In genomic region chr1:79496129-79496528, GRCh38 we compare ENCODE assay signal across 20 cellular contexts.
DNase-seq lines count a peak whose midpoint lies in the region; TF ChIP-seq lines count a peak whose summit lies in the region.
"Had no signal": no experiment of that assay in that cellular context is flagged by ENCODE, and none has a peak within 500 bp of the region (broad histone marks: within the 10 kb centered on the region; RNA-seq: fewer than 3 reads in every experiment).

No MANE protein-coding gene starts in this region.

- peak; percentile 10 for DNase-seq in MM.1S
- no peak for DNase-seq in OCI-LY7 (ENCODE audit: low spot score)
- peak; percentile 42 for DNase-seq in SK-N-SH
- no peak for DNase-seq in mesendoderm
- DNase-seq in cerebellum (ENCODE audit: low spot score): no peak
- DNase-seq in EL: no peak
- DNase-seq in middle frontal gyrus (ENCODE audit: extremely low spot score, low spot score): no peak
- no peak for DNase-seq in HuH-7 (ENCODE audit: low spot score)
- DNase-seq: AML-193; Caco-2; Calu3; CD4-positive, alpha-beta T cell; CD8-positive, alpha-beta T cell; DMS79 treated with DMSO at 0.1 percent for 48 hours; GDM1 had no signal

- no peak overlapping the region for H2BK5ac ChIP-seq in mesendoderm (ENCODE audit: low read length)

- H3K9ac ChIP-seq in MM.1S (ENCODE audit: low read length) (no peak overlapping the region), SK-N-SH (no peak overlapping the region), mesendoderm (ENCODE audit: low read length) (no peak overlapping the region)
- H3K9ac ChIP-seq: BLaER1 treated with 17β-estradiol and CSF1 and Interleukin-3, amounts not matched to agents 10 nM and 100 nM had no signal

- intact Hi-C loops in OCI-LY7 (cut with micrococcal nuclease; ENCODE audit: unreplicated experiment): loop anchor here (2.0 to 10.0 kb wide), 4 partner anchors 189 to 721 kb away; no protein-coding TSS in a partner anchor

- no peak overlapping the region for H3K18ac ChIP-seq in mesendoderm (ENCODE audit: low read length)

- H3K4me1 ChIP-seq in MM.1S (ENCODE audit: low read length) (peaks cover 14% of the 10 kb centered on the region), OCI-LY7 (ENCODE audit: insufficient read depth, low read length, poor library complexity, severe bottlenecking) (peaks cover 15% of the 10 kb centered on the region), SK-N-SH (ENCODE audit: control insufficient read depth in 1 of 2, insufficient read depth in 2 of 2, low read depth in 1 of 2, low read length in 1 of 2) (no peaks in the 10 kb centered on the region; a peak in 1 of 4 replicates), mesendoderm (ENCODE audit: control insufficient read depth, low read depth, low read length) (no peaks in the 10 kb centered on the region)
- H3K4me1 ChIP-seq: A549; BLaER1 treated with 17β-estradiol and CSF1 and Interleukin-3, amounts not matched to agents 10 nM and 100 nM; Caco-2 had no signal

- TF ChIP-seq CTCF in MM.1S (IDR thresholded peaks at IDR 0.05; ENCODE audit: low read length) (no peak), OCI-LY7 (conservative IDR thresholded peaks at IDR 0.05; ENCODE audit: low read length) (no peak), SK-N-SH (IDR thresholded peaks at IDR 0.05) (no peak)

- no peak overlapping the region for H3K4ac ChIP-seq in mesendoderm (ENCODE audit: low read depth, low read length)

- H3K4me2 ChIP-seq in MM.1S (ENCODE audit: low read depth, low read length) (peak overlapping the region; percentile 40; the same call in 1 of the 2 replicates), OCI-LY7 (ENCODE audit: low read length) (no peak overlapping the region), SK-N-SH (no peak overlapping the region), mesendoderm (ENCODE audit: low read length) (no peak overlapping the region)
- H3K4me2 ChIP-seq: A549; BLaER1 treated with 17β-estradiol and CSF1 and Interleukin-3, amounts not matched to agents 10 nM and 100 nM had no signal

- TF ChIP-seq RAD21 in SK-N-SH (IDR thresholded peaks at IDR 0.05; ENCODE audit: low read length): no peak

- 36% methylated on average over 2 of the region's 2 CpGs for WGBS in SK-N-SH (ENCODE audit: low lambda C conversion rate)
- WGBS in mesendoderm (ENCODE audit: extremely low coverage, insufficient coverage, low lambda C conversion rate): no CpG with 5 or more reads among the region's 2 CpGs

- H3K56ac ChIP-seq in mesendoderm (ENCODE audit: low read length): no peak overlapping the region

- peak in 1 of 2 experiments; percentile 85; a peak in 2 of 4 replicates for TF ChIP-seq EP300 in SK-N-SH (IDR thresholded peaks at IDR 0.05; ENCODE audit: borderline replicate concordance in 1 of 2, low read depth in 1 of 2, low read length in 1 of 2)

- H3K36me3 ChIP-seq in MM.1S (replicated peaks; ENCODE audit: insufficient read depth, low read length) (no peaks in the 10 kb centered on the region), OCI-LY7 (ENCODE audit: insufficient read depth, low read length) (no peaks in the 10 kb centered on the region; the same call in 1 of the 2 replicates), SK-N-SH (replicated peaks in 1 of 2; ENCODE audit: control insufficient read depth in 1 of 2, insufficient read depth in 2 of 2, low read length in 1 of 2) (no peaks in the 10 kb centered on the region), mesendoderm (ENCODE audit: control insufficient read depth, insufficient read depth, low read length) (no peaks in the 10 kb centered on the region)
- H3K36me3 ChIP-seq: BLaER1 treated with 17β-estradiol and CSF1 and Interleukin-3, amounts not matched to agents 10 nM and 100 nM had no signal

- H2AK5ac ChIP-seq in mesendoderm (ENCODE audit: low read length): no peak overlapping the region

- no peak overlapping the region for H3K23ac ChIP-seq in mesendoderm (ENCODE audit: low read length)

- BruUV-seq in OCI-LY7 (replicated peaks; lab: Mats Ljungman, UMichigan): no TSS peak

- H3K79me1 ChIP-seq in mesendoderm (ENCODE audit: low read length): no peaks in the 10 kb centered on the region

- H3K27me3 ChIP-seq in MM.1S (replicated peaks; ENCODE audit: insufficient read depth, low read length) (no peaks in the 10 kb centered on the region), SK-N-SH (ENCODE audit: insufficient read depth) (no peaks in the 10 kb centered on the region), mesendoderm (ENCODE audit: insufficient read depth, low read length, poor library complexity) (no peaks in the 10 kb centered on the region)
- H3K27me3 ChIP-seq: BLaER1 treated with 17β-estradiol and CSF1 and Interleukin-3, amounts not matched to agents 10 nM and 100 nM had no signal

- no peak overlapping the region for H4K8ac ChIP-seq in mesendoderm (ENCODE audit: low read depth, low read length)

- CTCF ChIA-PET in OCI-LY7 (lab: Charles Lee; ENCODE audit: unreplicated experiment) (no interaction called here), SK-N-SH (lab: Yijun Ruan, JAX) (interaction anchor here (0.7 to 1.6 kb wide), 14 partner anchors 8 to 1699 kb away, joined by 3 to 12 read pairs (median 3); no protein-coding TSS in a partner anchor)

- H3F3A ChIP-seq in MM.1S (ENCODE audit: insufficient read depth, low read length) (no peaks in the 10 kb centered on the region), SK-N-SH (replicated peaks; ENCODE audit: insufficient read depth) (no peaks in the 10 kb centered on the region)

- H2BK120ac ChIP-seq in mesendoderm (ENCODE audit: low read depth, low read length): no peak overlapping the region

- H2AFZ ChIP-seq in MM.1S (ENCODE audit: low read length) (no peak overlapping the region), OCI-LY7 (ENCODE audit: low read length) (peak overlapping the region; percentile 85; the same call in 1 of the 2 replicates), SK-N-SH (ENCODE audit: low read depth) (no peak overlapping the region)

- POLR2A ChIA-PET in OCI-LY7 (lab: Charles Lee): interaction anchor here (0.8 kb wide), 1 partner anchor 9 kb away, joined by 3 read pairs; no protein-coding TSS in a partner anchor
- POLR2A ChIA-PET in SK-N-SH (lab: Yijun Ruan, JAX): no interaction called here

- H3K4me3 ChIP-seq in MM.1S (ENCODE audit: low read length) (no peak overlapping the region), OCI-LY7 (ENCODE audit: low read depth, low read length, poor library complexity, severe bottlenecking) (no peak overlapping the region), SK-N-SH (ENCODE audit: low read depth in 2 of 2, low read length in 1 of 2) (no peak overlapping the region), mesendoderm (ENCODE audit: low read length) (no peak overlapping the region)
- H3K4me3 ChIP-seq: A549; BLaER1 treated with 17β-estradiol and CSF1 and Interleukin-3, amounts not matched to agents 10 nM and 100 nM; GM12878 had no signal

- H3K9me2 ChIP-seq in MM.1S (replicated peaks; ENCODE audit: insufficient read depth, low read length) (no peaks in the 10 kb centered on the region), OCI-LY7 (ENCODE audit: insufficient read depth, low read length) (no peaks in the 10 kb centered on the region; the same call in 1 of the 2 replicates), SK-N-SH (no peaks in the 10 kb centered on the region)

- H3K79me2 ChIP-seq in MM.1S (ENCODE audit: low read length): no peaks in the 10 kb centered on the region
- H3K79me2 ChIP-seq in OCI-LY7 (ENCODE audit: insufficient read depth, low read depth, low read length): no peaks in the 10 kb centered on the region
- H3K79me2 ChIP-seq in SK-N-SH (ENCODE audit: insufficient read depth): no peaks in the 10 kb centered on the region
- no peaks in the 10 kb centered on the region for H3K79me2 ChIP-seq in mesendoderm (ENCODE audit: control insufficient read depth, insufficient read depth, low read length)

- H3K27ac ChIP-seq in MM.1S (ENCODE audit: low read length): no peak overlapping the region
- no peak overlapping the region for H3K27ac ChIP-seq in OCI-LY7 (ENCODE audit: low read depth, low read length, poor library complexity, severe bottlenecking)
- no peak overlapping the region; a peak in 1 of 4 replicates for H3K27ac ChIP-seq in SK-N-SH (ENCODE audit: low read depth in 2 of 2, low read length in 1 of 2)
- no peak overlapping the region for H3K27ac ChIP-seq in mesendoderm (ENCODE audit: low read depth, low read length)
- H3K27ac ChIP-seq: 22Rv1; A549; BLaER1 treated with 17β-estradiol and CSF1 and Interleukin-3, amounts not matched to agents 10 nM and 100 nM; C4-2B had no signal

- H2BK15ac ChIP-seq in mesendoderm (replicated peaks; ENCODE audit: low read depth): peak overlapping the region; percentile 36

- no peak overlapping the region for H4K5ac ChIP-seq in mesendoderm (ENCODE audit: low read length)

- no peaks in the 10 kb centered on the region for H3K9me3 ChIP-seq in MM.1S (replicated peaks; ENCODE audit: insufficient read depth, low read length)
- no peaks in the 10 kb centered on the region for H3K9me3 ChIP-seq in OCI-LY7 (ENCODE audit: low read length)
- H3K9me3 ChIP-seq in SK-N-SH: no peaks in the 10 kb centered on the region
- H3K9me3 ChIP-seq: A549; BLaER1 treated with 17β-estradiol and CSF1 and Interleukin-3, amounts not matched to agents 10 nM and 100 nM; Caco-2 had no signal

- H4K20me1 ChIP-seq in MM.1S (ENCODE audit: insufficient read depth, low read length) (no peaks in the 10 kb centered on the region), OCI-LY7 (ENCODE audit: insufficient read depth, low read length) (no peaks in the 10 kb centered on the region), SK-N-SH (ENCODE audit: insufficient read depth) (no peaks in the 10 kb centered on the region)
- H4K20me1 ChIP-seq: BLaER1 treated with 17β-estradiol and CSF1 and Interleukin-3, amounts not matched to agents 10 nM and 100 nM had no signal

TF ChIP-seq in SK-N-SH, 30 proteins besides CTCF, POLR2A, EP300 and RAD21 (continues in another document):
- TF ChIP-seq TCF12 (IDR thresholded peaks at IDR 0.05) (no peak), FOXJ3 (CRISPR knock-in tag; IDR thresholded peaks at IDR 0.05) (no peak), NRF1 (IDR thresholded peaks at IDR 0.05; ENCODE audit: low read depth, low read length) (no peak), CHD2 (IDR thresholded peaks at IDR 0.05; ENCODE audit: low read length, partially characterized antibody) (peak; percentile 56), ZBTB33 (IDR thresholded peaks at IDR 0.05; ENCODE audit: borderline replicate concordance, low read depth) (no peak)

Comparison
In these comparisons a context has a peak if more than half of its experiments do, and no peak if none do; other contexts are left out.
1. DNase-seq: peak in MM.1S (single experiment) and SK-N-SH (single experiment); none in OCI-LY7 (single experiment), mesendoderm (single experiment), cerebellum (single experiment), EL (single experiment), middle frontal gyrus (single experiment) and HuH-7 (single experiment).